2 cellular contexts compared by ENCODE assay signal in the genomic region with DNA sequence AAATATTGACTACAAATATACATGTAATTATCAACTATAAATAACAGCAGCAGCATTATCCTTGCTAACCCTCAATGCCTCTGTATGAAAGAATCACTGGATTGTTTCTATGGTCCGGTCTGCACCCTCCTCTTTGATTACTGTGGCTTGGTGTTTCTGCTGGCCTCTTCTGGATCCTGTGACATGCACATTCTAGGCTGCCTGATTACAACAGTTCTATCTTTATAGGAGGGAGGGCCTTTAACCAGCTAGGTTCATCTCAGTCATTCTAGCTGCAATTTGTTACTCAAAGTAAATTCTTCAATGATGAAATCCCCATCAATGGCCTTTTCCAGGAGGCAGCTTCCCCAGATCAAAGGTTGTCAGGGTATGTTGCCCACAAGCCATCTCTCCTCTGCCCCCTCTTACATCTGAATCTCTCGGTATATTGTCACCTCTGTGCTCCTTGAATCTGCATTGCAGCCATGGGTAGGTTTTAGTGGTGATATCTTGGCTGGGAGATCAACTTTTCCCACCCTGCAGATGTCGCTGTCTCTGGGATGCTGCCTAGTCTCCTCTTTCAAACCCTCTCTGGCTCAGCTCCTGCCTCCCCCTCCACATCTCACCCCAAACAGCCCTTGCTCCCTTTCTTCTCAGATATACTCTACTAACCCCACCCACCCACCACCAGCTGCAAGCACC.
A peak's percentile ranks its signal among the peaks of the same experiment; 100 is the strongest.
TF ChIP-seq lines count a peak whose summit lies in the region.

No MANE protein-coding gene starts in this region.

TF ChIP-seq in H1, 55 proteins besides CTCF, POLR2A, EP300 and RAD21:
- TF ChIP-seq POLR2AphosphoS5 (IDR thresholded peaks at IDR 0.05; ENCODE audit: low read depth, low read length) (no peak), SUZ12 (IDR thresholded peaks at IDR 0.05; ENCODE audit: low read length) (no peak), GTF2F1 (IDR thresholded peaks at IDR 0.05; ENCODE audit: borderline replicate concordance, low read depth, low read length) (no peak), TEAD4 (IDR thresholded peaks at IDR 0.05; ENCODE audit: low read depth, low read length) (no peak), TBP (IDR thresholded peaks at IDR 0.05; ENCODE audit: low read depth, low read length) (no peak), SIRT6 (IDR thresholded peaks at IDR 0.05; ENCODE audit: low read length) (no peak), TAF1 (IDR thresholded peaks at IDR 0.05; ENCODE audit: low read depth, low read length) (no peak), RXRA (IDR thresholded peaks at IDR 0.05; ENCODE audit: insufficient read depth, low read depth, low read length) (no peak), CBX5 (IDR thresholded peaks at IDR 0.05; ENCODE audit: low read depth, low read length) (no peak), KDM1A (IDR thresholded peaks at IDR 0.05; ENCODE audit: borderline replicate concordance, low read length) (no peak), YY1 (IDR thresholded peaks at IDR 0.05; ENCODE audit: low read depth, low read length) (no peak)
- TF ChIP-seq, protein P1, sequence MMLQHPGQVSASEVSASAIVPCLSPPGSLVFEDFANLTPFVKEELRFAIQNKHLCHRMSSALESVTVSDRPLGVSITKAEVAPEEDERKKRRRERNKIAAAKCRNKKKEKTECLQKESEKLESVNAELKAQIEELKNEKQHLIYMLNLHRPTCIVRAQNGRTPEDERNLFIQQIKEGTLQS (IDR thresholded peaks at IDR 0.05; ENCODE audit: insufficient read depth, low read depth, low read length), result no peak

TF ChIP-seq in liver, 16 proteins besides CTCF, POLR2A, EP300 and RAD21:
- TF ChIP-seq RXRA (IDR thresholded peaks at IDR 0.05) (peak; percentile 40 to 64), HNF4A (conservative IDR thresholded peaks at IDR 0.05) (peak; percentile 37 to 47), TAF1 (conservative IDR thresholded peaks at IDR 0.05) (no peak), SP1 (IDR thresholded peaks at IDR 0.05) (peak; percentile 16)
